In the genomic region with DNA sequence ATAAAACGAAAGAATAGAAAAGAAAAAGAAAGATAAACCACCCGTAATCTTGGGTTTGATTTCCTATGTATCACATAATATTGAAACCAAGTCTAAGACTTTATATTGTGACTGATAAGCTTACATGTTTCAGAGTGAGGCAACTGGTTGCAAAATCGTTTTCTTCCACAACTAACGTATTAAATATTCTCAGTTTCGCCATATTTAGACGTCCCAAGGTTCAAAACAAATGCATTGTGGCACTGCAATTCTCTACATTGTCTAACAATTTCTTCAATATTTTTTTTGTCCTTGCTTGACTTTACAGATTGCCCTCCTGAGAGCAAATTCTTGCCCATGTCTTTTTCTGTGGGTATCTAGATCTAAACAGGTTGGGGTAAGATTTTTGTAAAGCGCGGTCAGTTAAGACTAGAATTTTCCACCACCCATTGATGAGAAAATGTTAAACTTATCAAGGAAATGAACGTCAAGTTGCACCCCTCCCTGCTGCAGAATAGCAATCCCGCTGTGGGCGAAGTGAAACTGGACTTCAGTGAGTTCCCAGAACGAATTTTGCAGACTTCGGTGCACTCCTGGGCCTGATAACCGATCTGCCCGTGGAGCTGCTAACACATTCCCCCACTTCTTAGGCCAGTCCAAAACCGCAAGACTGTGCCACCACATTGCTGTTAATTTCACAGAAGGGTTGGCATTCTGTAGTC, we compare ENCODE assay signal across 10 cellular contexts. TPM values are rescaled to one million over a fixed set of nuclear protein-coding genes. Genes with fewer than 3 reads are reported as not detected.
DNase-seq lines count a peak whose midpoint lies in the region; ATAC-seq, FAIRE-seq and TF ChIP-seq lines count a peak whose summit lies in the region.
"Had no signal": no experiment of that assay in that cellular context is flagged by ENCODE, and none has a peak within 500 bp of the region (broad histone marks: within the 10 kb centered on the region; RNA-seq: fewer than 3 reads in every experiment).

No MANE protein-coding gene starts in this region.

- peaks cover 4% of the 10 kb centered on the region for H3K36me3 Mint-ChIP-seq in astrocyte (ENCODE audit: low read depth, unreplicated experiment)
- H3K36me3 Mint-ChIP-seq in activated T-cell treated with anti-CD3 and anti-CD28 coated beads, Interleukin-2, amount 50 U/mL, for 4 hours (ENCODE audit: insufficient read depth), result no peaks in the 10 kb centered on the region

- peaks cover 93% of the 10 kb centered on the region for H3K27me3 Mint-ChIP-seq in astrocyte (ENCODE audit: low read depth, unreplicated experiment)
- H3K27me3 Mint-ChIP-seq in activated T-cell treated with anti-CD3 and anti-CD28 coated beads, Interleukin-2, amount 50 U/mL, for 4 hours (ENCODE audit: low read depth), result peaks cover 91% of the 10 kb centered on the region

- peaks cover 22% of the 10 kb centered on the region for H3K4me1 ChIP-seq in astrocyte (ENCODE audit: insufficient read depth, low read length)
- peaks cover 11 to 14% of the 10 kb centered on the region in 2 donors for H3K4me1 ChIP-seq in thyroid gland

- no peak overlapping the region for H2AFZ ChIP-seq in astrocyte (ENCODE audit: low read depth, low read length)

- H3K9ac ChIP-seq in astrocyte (ENCODE audit: low read length), result peak overlapping the region; percentile 98

- no peak for TF ChIP-seq POLR2A in thyroid gland (IDR thresholded peaks at IDR 0.05)

- peaks cover 3% of the 10 kb centered on the region for H3K4me1 Mint-ChIP-seq in astrocyte (ENCODE audit: low read depth, unreplicated experiment)
- peaks cover 30% of the 10 kb centered on the region for H3K4me1 Mint-ChIP-seq in activated T-cell treated with anti-CD3 and anti-CD28 coated beads, Interleukin-2, amount 50 U/mL, for 4 hours (ENCODE audit: low read depth)

- peaks cover 76% of the 10 kb centered on the region for H3K79me2 ChIP-seq in astrocyte (ENCODE audit: insufficient read depth, low read length)

- no peak for ATAC-seq in activated T-cell treated with anti-CD3 and anti-CD28 coated beads, Interleukin-2, amount 50 U/mL, for 4 hours

- no peak for FAIRE-seq in astrocyte (lab: Jason Lieb, UNC)
- FAIRE-seq: A204.1 had no signal

- H3K27me3 ChIP-seq in astrocyte (ENCODE audit: insufficient read depth, low read length) (peaks cover 6% of the 10 kb centered on the region), kidney epithelial cell (ENCODE audit: control insufficient read depth, insufficient read depth, low read length) (peaks cover 7% of the 10 kb centered on the region), thyroid gland (no peaks in the 10 kb centered on the region)

- H3K36me3 ChIP-seq in astrocyte (ENCODE audit: insufficient read depth, low read length), result peaks cover 13% of the 10 kb centered on the region
- no peaks in the 10 kb centered on the region for H3K36me3 ChIP-seq in kidney epithelial cell (ENCODE audit: control insufficient read depth, insufficient read depth, low read length)
- peaks cover 17 to 43% of the 10 kb centered on the region in 2 donors for H3K36me3 ChIP-seq in thyroid gland

- WGBS in thyroid gland, 2 donors, result 8 to 11% methylated on average over 15 to 16 of the region's 16 CpGs

- peaks cover 20% of the 10 kb centered on the region for H3K9me3 Mint-ChIP-seq in astrocyte (ENCODE audit: unreplicated experiment)
- H3K9me3 Mint-ChIP-seq in activated T-cell treated with anti-CD3 and anti-CD28 coated beads, Interleukin-2, amount 50 U/mL, for 4 hours, result no peaks in the 10 kb centered on the region

- H3K27ac Mint-ChIP-seq in astrocyte (ENCODE audit: unreplicated experiment), result no peak overlapping the region

- H3K27ac ChIP-seq in astrocyte (ENCODE audit: low read depth, low read length), result peak overlapping the region; percentile 71
- peak overlapping the region; percentile 92 to 99 (median 99) for H3K27ac ChIP-seq in thyroid gland

- no peaks in the 10 kb centered on the region for H3K9me3 ChIP-seq in astrocyte (ENCODE audit: insufficient read depth, low read depth, low read length)
- no peaks in the 10 kb centered on the region for H3K9me3 ChIP-seq in thyroid gland

- H3K4me3 ChIP-seq in astrocyte (ENCODE audit: insufficient read depth, low read depth, low read length), result peak overlapping the region; percentile 95
- H3K4me3 ChIP-seq in kidney epithelial cell (ENCODE audit: low read depth, low read length), result peak overlapping the region; percentile 69
- H3K4me3 ChIP-seq in thyroid gland (replicated peaks in 1 of 3), result peak overlapping the region; percentile 49 to 88 (median 77)

- H4K20me1 ChIP-seq in astrocyte (ENCODE audit: insufficient read depth, low read length), result peaks cover 46% of the 10 kb centered on the region

- H3K4me3 Mint-ChIP-seq in astrocyte (ENCODE audit: unreplicated experiment), result peak overlapping the region; percentile 86
- H3K4me3 Mint-ChIP-seq in activated T-cell treated with anti-CD3 and anti-CD28 coated beads, Interleukin-2, amount 50 U/mL, for 4 hours, result no peak overlapping the region

- TF ChIP-seq CTCF in astrocyte (IDR thresholded peaks at IDR 0.05; ENCODE audit: insufficient read depth, low read depth, low read length), result no peak
- no peak for TF ChIP-seq CTCF in kidney epithelial cell (IDR thresholded peaks at IDR 0.05; ENCODE audit: insufficient read depth, low read length, poor library complexity, severe bottlenecking)
- TF ChIP-seq CTCF in thyroid gland (IDR thresholded peaks at IDR 0.05), result no peak

- H3K4me2 ChIP-seq in astrocyte (ENCODE audit: low read length), result peak overlapping the region; percentile 93

- DNase-seq in NCI-H510A treated with DMSO at 0.1 percent for 48 hours (lab: John Stamatoyannopoulos, UW), result peak; percentile 26
- DNase-seq in NCI-H510A (lab: John Stamatoyannopoulos, UW), result no peak
- DNase-seq in astrocyte (ENCODE audit: low read depth), result peak; percentile 55
- DNase-seq in kidney epithelial cell (ENCODE audit: low read depth), result no peak
- DNase-seq in thyroid gland, result no peak
- DNase-seq in NCI-H146 (lab: John Stamatoyannopoulos, UW), result no peak
- DNase-seq in NCI-H524 (lab: John Stamatoyannopoulos, UW), result no peak
- DNase-seq in activated T-cell treated with anti-CD3 and anti-CD28 coated beads, Interleukin-2, amount 50 U/mL, for 4 hours, result no peak
- DNase-seq: NCI-H187 had no signal

- intact Hi-C loops in thyroid gland (cut with DNase I), result no loop called here

RNA-seq across cellular contexts. Expression of a gene that starts 2.7 kb away (rescaled TPM):
- total RNA-seq in astrocyte, result 1.1 and 2.0 TPM in 2 replicates
- total RNA-seq in kidney epithelial cell, result 12.2 and 12.7 TPM in 2 replicates
- total RNA-seq in thyroid gland, result 100 to 1,000 TPM; 104 to 258 (median 192) TPM
- under 1 TPM; 0.18 to 0.30 (median 0.24) TPM for total RNA-seq in activated T-cell treated with anti-CD3 and anti-CD28 coated beads, Interleukin-2, amount 50 U/mL, for 4 hours

Comparison
In these comparisons a context has a peak if more than half of its experiments do, and no peak if none do; other contexts are left out.
1. DNase-seq: peak in NCI-H510A treated with DMSO at 0.1 percent for 48 hours (single experiment) and astrocyte (single experiment); none in NCI-H510A (single experiment), kidney epithelial cell (single experiment), thyroid gland (0 of 2), NCI-H146 (single experiment), NCI-H524 (0 of 2) and activated T-cell treated with anti-CD3 and anti-CD28 coated beads, Interleukin-2, amount 50 U/mL, for 4 hours (single experiment).
2. Peak in every context shown above with its lines, with median percentiles within 50 percentile points of each other: H3K4me3 ChIP-seq.